Comparison of ENCODE assay signal across 34 cellular contexts in genomic region chr1:162383516-162383915, GRCh38. TPM values are rescaled to one million over a fixed set of nuclear protein-coding genes. Genes with fewer than 3 reads are reported as not detected.
"Had no signal": no experiment of that assay in that cellular context is flagged by ENCODE, and none has a peak within 500 bp of the region (broad histone marks: within the 10 kb centered on the region; RNA-seq: fewer than 3 reads in every experiment).

No MANE protein-coding gene starts in this region.

- DNase-seq: activated CD4-positive, alpha-beta T cell treated with anti-CD3 and anti-CD28 coated beads for 48 hours; activated CD4-positive, alpha-beta T cell treated with anti-CD3 and anti-CD28 coated beads, Interleukin-2, amount 50 U/mL, for 48 hours; activated CD8-positive, alpha-beta memory T cell treated with anti-CD3 and anti-CD28 coated beads for 24 hours; activated CD8-positive, alpha-beta memory T cell treated with anti-CD3 and anti-CD28 coated beads, Interleukin-2, amount 50 U/mL, for 48 hours; activated gamma-delta T cell treated with Interleukin-2 at 50 U/mL for 16 hours; activated naive CD4-positive, alpha-beta T cell treated with anti-CD3 and anti-CD28 coated beads, Interleukin-2, amount 50 U/mL, for 16 hours; activated T-cell treated with anti-CD3 and anti-CD28 coated beads, Interleukin-2, amount 50 U/mL, for 24 hours; amniotic stem cell; brain microvascular endothelial cell; caudate nucleus; effector CD4-positive, alpha-beta T cell; erythroblast; kidney; left colon; mammary epithelial cell; midbrain; posterior cingulate gyrus; small intestine; stimulated activated CD4-positive, alpha-beta T cell treated with anti-CD3 and anti-CD28 coated beads, Interleukin-4, amount 100 ng/mL, for 24 hours; stimulated activated CD8-positive, alpha-beta memory T cell treated with anti-CD3 and anti-CD28 coated beads, Interleukin-4, amount 100 ng/mL, for 48 hours; stomach; thyroid gland; upper lobe of right lung had no signal

- H3K27ac ChIP-seq: brain microvascular endothelial cell, gastroesophageal sphincter, hepatocyte, stomach, thyroid gland, upper lobe of right lung had no signal

- H3K9me3 ChIP-seq: gastroesophageal sphincter, stomach, thyroid gland, upper lobe of right lung had no signal

- H3K36me3 ChIP-seq: brain microvascular endothelial cell, thyroid gland, upper lobe of right lung had no signal

- H3K4me1 ChIP-seq: gastroesophageal sphincter, thyroid gland had no signal

- H2AFZ ChIP-seq: hepatocyte had no signal

- ATAC-seq: gastroesophageal sphincter; left colon; naive thymus-derived CD4-positive, alpha-beta T cell; sciatic nerve; stimulated activated memory B cell treated with anti-CD40 and anti-IgM and Interleukin-4, amounts not matched to agents 10 μg/mL and 1 μg/mL and 100 μg/mL, for 72 hours; upper lobe of right lung had no signal

- H3K27me3 ChIP-seq: brain microvascular endothelial cell, gastroesophageal sphincter, hepatocyte, stomach, thyroid gland, upper lobe of right lung had no signal

- H3K4me3 ChIP-seq: gastroesophageal sphincter, hepatocyte, stomach, thyroid gland, upper lobe of right lung had no signal

- H3K4me2 ChIP-seq: hepatocyte had no signal

- H3K79me2 ChIP-seq: hepatocyte had no signal

RNA-seq across cellular contexts. Expression of gene C1orf226, which starts 2.0 kb away (rescaled TPM):
- total RNA-seq: T-helper 1 cell treated with Interleukin-12 subunit alpha and Interleukin-12 subunit beta and Interleukin-4 antibody, amounts not matched to agents 30 ng/mL and 1 ng/mL, for 36 hours had no signal
- polyA plus RNA-seq: naive thymus-derived CD4-positive, alpha-beta T cell had no signal

RNA-seq across cellular contexts. Expression of gene SPATA46, which starts 6.9 kb away (rescaled TPM):
- total RNA-seq: astrocyte; chondrocyte; gastroesophageal sphincter; hepatocyte; kidney; left colon; liver; mammary epithelial cell; naive thymus-derived CD4-positive, alpha-beta T cell; neural crest cell; omental fat pad; sciatic nerve; stomach; T-helper 1 cell treated with Interleukin-12 subunit alpha and Interleukin-12 subunit beta and Interleukin-4 antibody, amounts not matched to agents 30 ng/mL and 1 ng/mL, for 36 hours; thyroid gland; upper lobe of right lung had no signal
- polyA plus RNA-seq: hepatocyte; mammary epithelial cell; naive thymus-derived CD4-positive, alpha-beta T cell; small intestine; stomach had no signal

RNA-seq across cellular contexts. Expression of gene SH2D1B, which starts 28.4 kb away (rescaled TPM):
- total RNA-seq: astrocyte; chondrocyte; hepatocyte; mammary epithelial cell; neural crest cell; T-helper 1 cell treated with Interleukin-12 subunit alpha and Interleukin-12 subunit beta and Interleukin-4 antibody, amounts not matched to agents 30 ng/mL and 1 ng/mL, for 36 hours; thyroid gland had no signal
- polyA plus RNA-seq: hepatocyte had no signal
